ENCODE assay signal across 20 cellular contexts in the genomic region with DNA sequence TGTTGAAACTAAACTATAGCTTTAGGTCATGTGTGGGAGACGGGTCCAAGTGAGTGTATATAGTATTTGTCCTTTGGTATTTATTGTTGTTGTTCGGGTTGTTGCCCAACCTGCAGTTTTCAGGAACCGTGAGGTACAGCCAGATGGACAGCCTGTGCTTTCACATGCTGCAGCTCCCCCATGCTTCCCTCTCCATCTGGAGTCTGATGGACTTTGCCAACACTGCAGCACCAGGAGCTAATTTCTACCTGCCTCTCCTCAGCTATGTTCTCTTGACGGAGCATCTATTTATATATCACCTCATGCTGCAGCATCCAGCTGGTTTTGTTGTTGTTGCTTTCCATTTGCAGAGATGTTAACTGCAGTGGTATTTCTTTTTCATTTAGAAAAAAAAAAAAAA.
"Had no signal": no experiment of that assay in that cellular context is flagged by ENCODE, and none has a peak within 500 bp of the region (broad histone marks: within the 10 kb centered on the region; RNA-seq: fewer than 3 reads in every experiment).

No MANE protein-coding gene starts in this region.

- H3K27ac ChIP-seq: coronary artery, left ventricle myocardium inferior, neutrophil, skin epidermis, thoracic aorta, upper lobe of left lung, vagina had no signal

- DNase-seq: activated B cell treated with CpG ODN at 0.5 μM for 24 hours; activated CD8-positive, alpha-beta memory T cell treated with anti-CD3 and anti-CD28 coated beads, Interleukin-2, amount 10 ng/mL, durations not matched to agents 7 days and 5 days; activated CD8-positive, alpha-beta T cell treated with anti-CD3 and anti-CD28 coated beads, Interleukin-2, amount 10 ng/mL, durations not matched to agents 7 days and 5 days; activated naive CD4-positive, alpha-beta T cell; activated T-cell treated with anti-CD3 and anti-CD28 coated beads, Interleukin-2, amount 50 U/mL, for 48 hours; effector memory CD4-positive, alpha-beta T cell; left ventricle myocardium inferior; mucosa of descending colon; stimulated activated CD4-positive, alpha-beta T cell treated with anti-CD3 and anti-CD28 coated beads, Interleukin-12 subunit alpha, Interleukin-12 subunit beta, amount 100 ng/mL, for 4 hours; stimulated activated CD4-positive, alpha-beta T cell treated with anti-CD3 and anti-CD28 coated beads, Interleukin-4, amount 100 ng/mL, for 1 hour; T-helper 17 cell; T1000; upper lobe of left lung had no signal

- H3K4me1 ChIP-seq: left ventricle myocardium inferior, upper lobe of left lung, vagina had no signal

- H3K4me3 ChIP-seq: coronary artery, dorsolateral prefrontal cortex, left ventricle myocardium inferior, lung, mucosa of descending colon, skin epidermis, thoracic aorta, upper lobe of left lung, vagina had no signal

- H3K9me3 ChIP-seq: neutrophil, thoracic aorta, vagina had no signal

- H3K36me3 ChIP-seq: left ventricle myocardium inferior, neutrophil, thoracic aorta, upper lobe of left lung, vagina had no signal

- H3K27me3 ChIP-seq: dorsolateral prefrontal cortex, neutrophil, upper lobe of left lung, vagina had no signal
